13 cellular contexts compared by ENCODE assay signal in the genomic region with DNA sequence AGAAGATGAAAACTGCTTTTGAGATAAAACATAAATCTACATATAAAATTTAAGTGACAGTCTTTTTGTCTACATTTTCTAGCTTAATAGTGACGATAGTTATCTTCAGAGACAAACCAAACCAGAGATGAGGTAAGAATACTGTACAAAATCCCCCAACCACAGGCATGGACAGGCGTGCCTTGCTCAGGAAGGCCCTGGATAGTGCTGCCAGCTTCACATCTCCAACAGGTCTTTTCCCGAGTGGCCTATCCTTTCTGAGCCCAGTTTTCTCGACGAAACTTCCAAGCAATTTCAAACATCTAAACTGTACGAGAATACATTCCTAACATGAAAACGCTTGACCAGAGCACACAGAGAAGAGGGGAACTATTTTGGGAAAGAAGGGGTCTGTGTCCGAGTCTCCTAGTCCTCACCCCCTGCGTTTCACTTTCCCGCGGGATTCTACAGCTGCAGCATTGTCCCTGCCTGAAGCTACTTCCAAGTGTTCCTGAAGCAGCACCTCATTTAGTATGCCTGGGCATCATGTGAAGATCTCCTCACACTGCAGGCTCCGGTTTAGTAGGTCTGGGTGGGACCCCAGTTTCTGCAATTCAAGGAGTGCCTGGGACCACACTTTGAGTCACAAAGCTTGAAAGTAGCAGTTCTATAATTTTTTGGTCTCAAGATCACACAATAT. TPM values are rescaled to one million over a fixed set of nuclear protein-coding genes. Genes with fewer than 3 reads are reported as not detected.
DNase-seq lines count a peak whose midpoint lies in the region; ATAC-seq, FAIRE-seq and TF ChIP-seq lines count a peak whose summit lies in the region.
"Had no signal": no experiment of that assay in that cellular context is flagged by ENCODE, and none has a peak within 500 bp of the region (broad histone marks: within the 10 kb centered on the region; RNA-seq: fewer than 3 reads in every experiment).

No MANE protein-coding gene starts in this region.

- TF ChIP-seq EP300 in K562 (IDR thresholded peaks at IDR 0.05; ENCODE audit: low read length): no peak

- no peaks in the 10 kb centered on the region for H3K27me3 ChIP-seq in GM23338 (ENCODE audit: insufficient read depth)
- no peaks in the 10 kb centered on the region for H3K27me3 ChIP-seq in K562 (ENCODE audit: control insufficient read depth in 2 of 2, insufficient read depth in 2 of 2, low read length in 2 of 2)
- H3K27me3 ChIP-seq: foreskin keratinocyte, SJCRH30 had no signal

- H3K4me3 ChIP-seq in GM23338 (no peak overlapping the region), K562 (no peak overlapping the region)
- H3K4me3 ChIP-seq: SJCRH30 had no signal

- H3K36me3 ChIP-seq in GM23338 (ENCODE audit: insufficient read depth) (no peaks in the 10 kb centered on the region), K562 (ENCODE audit: control insufficient read depth, insufficient read depth, low read length) (peaks cover 34% of the 10 kb centered on the region)

- BruUV-seq in K562 (replicated peaks; lab: Mats Ljungman, UMichigan): no TSS peak

- no peak overlapping the region for H2AFZ ChIP-seq in GM23338
- no peak overlapping the region for H2AFZ ChIP-seq in K562 (ENCODE audit: low read depth, low read length)

- TF ChIP-seq POLR2A in K562 (conservative IDR thresholded peaks at IDR 0.05): no peak

- TF ChIP-seq CTCF in GM23338 (conservative IDR thresholded peaks at IDR 0.05; ENCODE audit: low read depth in 2 of 2) (no peak), K562 (IDR thresholded peaks at IDR 0.05 in 2 of 3, conservative IDR thresholded peaks at IDR 0.05 in 1 of 3; ENCODE audit: insufficient read depth in 2 of 3, low read depth in 1 of 3, low read length in 3 of 3) (no peak)

- H3K36me3 Mint-ChIP-seq in GM23338 (ENCODE audit: low read depth): peaks cover 17% of the 10 kb centered on the region; the same call in 2 of the 3 replicates
- peaks cover 73% of the 10 kb centered on the region for H3K36me3 Mint-ChIP-seq in stimulated activated effector memory CD8-positive, alpha-beta T cell treated with anti-CD3 and anti-CD28 coated beads, Interleukin-12 subunit alpha, Interleukin-12 subunit beta, amount 100 ng/mL, for 72 hours
- peaks cover 80% of the 10 kb centered on the region for H3K36me3 Mint-ChIP-seq in activated T-helper 2 cell treated with anti-CD3 and anti-CD28 coated beads, Interferon-gamma antibody, Interleukin-2, Interleukin-4, amounts not matched to agents 10 μg/mL and 5 μg/mL and 100 μg/mL, durations not matched to agents 14 hours and 24 hours and 36 hours (ENCODE audit: low read depth)
- H3K36me3 Mint-ChIP-seq in activated naive CD4-positive, alpha-beta T cell treated with anti-CD3 and anti-CD28 coated beads, Interleukin-2, amount 10 ng/mL, durations not matched to agents 7 days and 5 days: peaks cover 60% of the 10 kb centered on the region

- peaks cover 20% of the 10 kb centered on the region; the same call in 1 of the 2 replicates for H4K20me1 ChIP-seq in GM23338 (replicated peaks; ENCODE audit: insufficient read depth)
- no peaks in the 10 kb centered on the region; the same call in 1 of the 2 replicates for H4K20me1 ChIP-seq in K562 (replicated peaks; ENCODE audit: control insufficient read depth, insufficient read depth, low read length)

- no peaks in the 10 kb centered on the region for H3K9me2 ChIP-seq in GM23338 (ENCODE audit: insufficient read depth)

- FAIRE-seq in K562 (lab: Jason Lieb, UNC): no peak

- WGBS in K562 (ENCODE audit: insufficient coverage, low coverage, missing lambda C conversion rate): 66% methylated on average over 12 of the region's 12 CpGs

- no peak overlapping the region for H3K9ac ChIP-seq in K562 (ENCODE audit: insufficient read depth in 1 of 2, low read depth in 2 of 2, low read length in 2 of 2)

- H3K4me3 Mint-ChIP-seq in GM23338: no peak overlapping the region
- no peak overlapping the region for H3K4me3 Mint-ChIP-seq in stimulated activated effector memory CD8-positive, alpha-beta T cell treated with anti-CD3 and anti-CD28 coated beads, Interleukin-12 subunit alpha, Interleukin-12 subunit beta, amount 100 ng/mL, for 72 hours
- no peak overlapping the region for H3K4me3 Mint-ChIP-seq in activated T-helper 2 cell treated with anti-CD3 and anti-CD28 coated beads, Interferon-gamma antibody, Interleukin-2, Interleukin-4, amounts not matched to agents 10 μg/mL and 5 μg/mL and 100 μg/mL, durations not matched to agents 14 hours and 24 hours and 36 hours (ENCODE audit: low read depth)
- H3K4me3 Mint-ChIP-seq in activated naive CD4-positive, alpha-beta T cell treated with anti-CD3 and anti-CD28 coated beads, Interleukin-2, amount 10 ng/mL, durations not matched to agents 7 days and 5 days: no peak overlapping the region

- no peaks in the 10 kb centered on the region for H3K9me3 Mint-ChIP-seq in GM23338
- peaks cover 3% of the 10 kb centered on the region for H3K9me3 Mint-ChIP-seq in stimulated activated effector memory CD8-positive, alpha-beta T cell treated with anti-CD3 and anti-CD28 coated beads, Interleukin-12 subunit alpha, Interleukin-12 subunit beta, amount 100 ng/mL, for 72 hours
- H3K9me3 Mint-ChIP-seq in activated T-helper 2 cell treated with anti-CD3 and anti-CD28 coated beads, Interferon-gamma antibody, Interleukin-2, Interleukin-4, amounts not matched to agents 10 μg/mL and 5 μg/mL and 100 μg/mL, durations not matched to agents 14 hours and 24 hours and 36 hours: no peaks in the 10 kb centered on the region
- H3K9me3 Mint-ChIP-seq in activated naive CD4-positive, alpha-beta T cell treated with anti-CD3 and anti-CD28 coated beads, Interleukin-2, amount 10 ng/mL, durations not matched to agents 7 days and 5 days: no peaks in the 10 kb centered on the region

- no peak overlapping the region for H3K27ac Mint-ChIP-seq in GM23338
- H3K27ac Mint-ChIP-seq in stimulated activated effector memory CD8-positive, alpha-beta T cell treated with anti-CD3 and anti-CD28 coated beads, Interleukin-12 subunit alpha, Interleukin-12 subunit beta, amount 100 ng/mL, for 72 hours: peak overlapping the region; percentile 21
- no peak overlapping the region for H3K27ac Mint-ChIP-seq in activated T-helper 2 cell treated with anti-CD3 and anti-CD28 coated beads, Interferon-gamma antibody, Interleukin-2, Interleukin-4, amounts not matched to agents 10 μg/mL and 5 μg/mL and 100 μg/mL, durations not matched to agents 14 hours and 24 hours and 36 hours
- H3K27ac Mint-ChIP-seq in activated naive CD4-positive, alpha-beta T cell treated with anti-CD3 and anti-CD28 coated beads, Interleukin-2, amount 10 ng/mL, durations not matched to agents 7 days and 5 days: no peak overlapping the region

- peak overlapping the region; percentile 47; the same call in 1 of the 2 replicates for H3K27ac ChIP-seq in GM23338 (ENCODE audit: low read depth)
- H3K27ac ChIP-seq in K562 (ENCODE audit: extremely low read depth, low read depth, low read length): no peak overlapping the region
- H3K27ac ChIP-seq: foreskin keratinocyte, SJCRH30 had no signal

- peaks cover 2% of the 10 kb centered on the region for H3K27me3 Mint-ChIP-seq in GM23338 (ENCODE audit: insufficient read depth, low read depth, poor library complexity)
- H3K27me3 Mint-ChIP-seq in activated T-helper 2 cell treated with anti-CD3 and anti-CD28 coated beads, Interferon-gamma antibody, Interleukin-2, Interleukin-4, amounts not matched to agents 10 μg/mL and 5 μg/mL and 100 μg/mL, durations not matched to agents 14 hours and 24 hours and 36 hours (ENCODE audit: low read depth): no peaks in the 10 kb centered on the region
- H3K27me3 Mint-ChIP-seq in activated naive CD4-positive, alpha-beta T cell treated with anti-CD3 and anti-CD28 coated beads, Interleukin-2, amount 10 ng/mL, durations not matched to agents 7 days and 5 days: no peaks in the 10 kb centered on the region

- DNase-seq in GM23338 (ENCODE audit: low spot score) (no peak), K562 (ENCODE audit: extremely low read depth in 1 of 4, low spot score in 3 of 4) (no peak), iris pigment epithelial cell (ENCODE audit: low read depth) (peak; percentile 65), LoVo (ENCODE audit: low spot score) (no peak)
- DNase-seq in stimulated activated effector memory CD8-positive, alpha-beta T cell treated with anti-CD3 and anti-CD28 coated beads, Interleukin-12 subunit alpha, Interleukin-12 subunit beta, amount 100 ng/mL, for 72 hours (ENCODE audit: low spot score in 2 of 2): no peak
- no peak for DNase-seq in stimulated activated CD4-positive, alpha-beta T cell treated with anti-CD3 and anti-CD28 coated beads, Interleukin-1b, Interleukin-23, amount 100 ng/mL, for 48 hours
- no peak for DNase-seq in activated T-helper 2 cell treated with anti-CD3 and anti-CD28 coated beads, Interferon-gamma antibody, Interleukin-2, Interleukin-4, amounts not matched to agents 10 μg/mL and 5 μg/mL and 100 μg/mL, durations not matched to agents 14 hours and 24 hours and 36 hours (ENCODE audit: low spot score)
- DNase-seq in activated naive CD4-positive, alpha-beta T cell treated with anti-CD3 and anti-CD28 coated beads, Interleukin-2, amount 10 ng/mL, durations not matched to agents 7 days and 5 days: no peak
- DNase-seq: activated CD4-positive, alpha-beta T cell treated with anti-CD3 and anti-CD28 coated beads, Interleukin-2, amount 50 U/mL, for 4 hours; anterior cingulate cortex; foreskin keratinocyte; NCI-H2171; SJCRH30 had no signal

- POLR2A ChIA-PET in K562 (lab: Yijun Ruan, JAX): interaction anchor here (0.7 to 2.2 kb wide), 5 partner anchors 9 to 43 kb away, joined by 3 to 6 read pairs (median 4); no protein-coding TSS in a partner anchor

- TF ChIP-seq RAD21 in K562 (CRISPR knock-in tag; conservative IDR thresholded peaks at IDR 0.05 in 1 of 2, IDR thresholded peaks at IDR 0.05 in 1 of 2): no peak

- no peaks in the 10 kb centered on the region for H3F3A ChIP-seq in GM23338 (replicated peaks; ENCODE audit: low read depth)

- no peaks in the 10 kb centered on the region for H3K9me3 ChIP-seq in K562 (replicated peaks; ENCODE audit: control insufficient read depth, insufficient read depth, low read depth, low read length)
- H3K9me3 ChIP-seq: SJCRH30 had no signal

- H3K9me1 ChIP-seq in K562 (ENCODE audit: control insufficient read depth, insufficient read depth, low read length): no peaks in the 10 kb centered on the region

- H3K4me1 ChIP-seq in GM23338 (ENCODE audit: insufficient read depth): peaks cover 4% of the 10 kb centered on the region
- peaks cover 0 to 10% of the 10 kb centered on the region in 2 experiments; a peak in 1 of 5 replicates for H3K4me1 ChIP-seq in K562 (replicated peaks in 1 of 2; ENCODE audit: control insufficient read depth in 2 of 2, insufficient read depth in 2 of 2, low read length in 2 of 2)

- CTCF ChIA-PET in K562 (lab: Yijun Ruan, JAX; ENCODE audit: low intra/inter-chr PET ratio): no interaction called here
- CTCF ChIA-PET in activated naive CD4-positive, alpha-beta T cell treated with anti-CD3 and anti-CD28 coated beads, Interleukin-2, amount 10 ng/mL, durations not matched to agents 7 days and 5 days (lab: Charles Lee): interaction anchor here (0.9 kb wide), 1 partner anchor 282 kb away, joined by 3 read pairs; no protein-coding TSS in a partner anchor

- H3K4me2 ChIP-seq in GM23338: no peak overlapping the region
- H3K4me2 ChIP-seq in K562 (ENCODE audit: insufficient read depth, low read length): no peak overlapping the region

- H3K4me1 Mint-ChIP-seq in GM23338: peaks cover 16% of the 10 kb centered on the region; the same call in 2 of the 3 replicates
- peaks cover 69% of the 10 kb centered on the region for H3K4me1 Mint-ChIP-seq in stimulated activated effector memory CD8-positive, alpha-beta T cell treated with anti-CD3 and anti-CD28 coated beads, Interleukin-12 subunit alpha, Interleukin-12 subunit beta, amount 100 ng/mL, for 72 hours
- peaks cover 65% of the 10 kb centered on the region for H3K4me1 Mint-ChIP-seq in activated T-helper 2 cell treated with anti-CD3 and anti-CD28 coated beads, Interferon-gamma antibody, Interleukin-2, Interleukin-4, amounts not matched to agents 10 μg/mL and 5 μg/mL and 100 μg/mL, durations not matched to agents 14 hours and 24 hours and 36 hours (ENCODE audit: low read depth)
- H3K4me1 Mint-ChIP-seq in activated naive CD4-positive, alpha-beta T cell treated with anti-CD3 and anti-CD28 coated beads, Interleukin-2, amount 10 ng/mL, durations not matched to agents 7 days and 5 days: peaks cover 49% of the 10 kb centered on the region

- ATAC-seq in GM23338: peak; percentile 52
- ATAC-seq in K562: peak; percentile 44; the same call in 1 of the 3 replicates
- ATAC-seq in stimulated activated effector memory CD8-positive, alpha-beta T cell treated with anti-CD3 and anti-CD28 coated beads, Interleukin-12 subunit alpha, Interleukin-12 subunit beta, amount 100 ng/mL, for 72 hours: no peak
- ATAC-seq: foreskin keratinocyte had no signal

- in situ Hi-C loops in K562 (cut with MboI): no loop called here

- intact Hi-C loops in K562 (cut with micrococcal nuclease): no loop called here
- intact Hi-C loops in activated T-helper 2 cell treated with anti-CD3 and anti-CD28 coated beads, Interferon-gamma antibody, Interleukin-2, Interleukin-4, amounts not matched to agents 10 μg/mL and 5 μg/mL and 100 μg/mL, durations not matched to agents 14 hours and 24 hours and 36 hours (cut with micrococcal nuclease): no loop called here

- H3K79me2 ChIP-seq in GM23338 (replicated peaks; ENCODE audit: insufficient read depth): peaks cover 87% of the 10 kb centered on the region
- peaks cover 54% of the 10 kb centered on the region for H3K79me2 ChIP-seq in K562 (ENCODE audit: control insufficient read depth, insufficient read depth, low read length)

RNA-seq across cellular contexts. Expression of gene GNA13, which starts 37.8 kb away (rescaled TPM):
- 88.1 and 95.5 TPM in 2 replicates for total RNA-seq in GM23338 (2014; rRNA removed; shearing (Covaris generic))
- 19.0 and 20.2 TPM in 2 replicates for polyA plus RNA-seq in GM23338 (2016; fragmentation: Nextera tagmentation; extraction: Ambion mirVana)
- 12.0 and 26.6 TPM in 2 replicates for total RNA-seq in K562 (2011; cell fraction: chromatin; rRNA removed; ENCODE audit: low replicate concordance)
- total RNA-seq in K562 (2011; cell fraction: nucleolus; rRNA removed): 8.8 and 10.1 TPM in 2 replicates
- 17.5 and 28.5 TPM in 2 replicates for total RNA-seq in K562 (2011; cell fraction: nucleoplasm; rRNA removed)
- total RNA-seq in K562 (2014; rRNA removed): 20.5 and 22.2 TPM in 2 replicates
- total RNA-seq in K562 (2014; rRNA removed; fragmentation: Illumina TruSeq; extraction: Trizol): 38.7 and 44.2 TPM in 2 replicates
- 35.6 and 38.0 TPM in 2 replicates for total RNA-seq in K562 (2015; rRNA removed; fragmentation: Illumina TruSeq; extraction: Trizol)
- total RNA-seq in K562 (2021): 29.4 and 30.8 TPM in 2 replicates
- 29.3 and 40.5 TPM in 2 replicates for polyA plus RNA-seq in K562 (2011; rRNA removed)
- polyA plus RNA-seq in K562 (2011; cell fraction: cytosol; rRNA removed): 9.9 and 17.5 TPM in 2 replicates
- 8.6 and 13.7 TPM in 2 replicates for polyA plus RNA-seq in K562 (2011; cell fraction: nucleus; rRNA removed)
- polyA plus RNA-seq in K562 (2012): 21.4 and 28.1 TPM in 2 replicates
- 27.6 and 31.3 TPM in 2 replicates for polyA plus RNA-seq in K562 (2014; fragmentation: Illumina TruSeq; extraction: Trizol)
- polyA plus RNA-seq in K562 (2014; fragmentation: Nextera tagmentation; extraction: Ambion mirVana): 10 to 100 TPM in 1 of 2 experiments, 1 to 10 TPM in 1; 9.3 to 11.9 TPM
- polyA plus RNA-seq in K562 (2014; rRNA removed): 15.5 and 19.2 TPM in 2 replicates
- 67.1 and 72.1 TPM in 2 replicates for polyA minus RNA-seq in K562 (2011; rRNA and poly(A)+ RNA removed)
- polyA minus RNA-seq in K562 (2011; cell fraction: cytosol; rRNA and poly(A)+ RNA removed): 15.6 and 21.8 TPM in 2 replicates
- 10.1 and 17.4 TPM in 2 replicates for polyA minus RNA-seq in K562 (2011; cell fraction: nucleus; rRNA and poly(A)+ RNA removed)
- total RNA-seq in activated T-helper 2 cell treated with anti-CD3 and anti-CD28 coated beads, Interferon-gamma antibody, Interleukin-2, Interleukin-4, amounts not matched to agents 10 μg/mL and 5 μg/mL and 100 μg/mL, durations not matched to agents 14 hours and 24 hours and 36 hours: 63.8 and 68.7 TPM in 2 replicates
